1 cellular context compared by ENCODE assay signal in genomic region chr9:88481933-88482332, GRCh38.
TF ChIP-seq lines count a peak whose summit lies in the region.

No MANE protein-coding gene starts in this region.

TF ChIP-seq in A549, 52 proteins besides CTCF, POLR2A, EP300 and RAD21 (continued from another document):
- TF ChIP-seq FOSB (CRISPR knock-in tag; IDR thresholded peaks at IDR 0.05) (no peak), HEYL (CRISPR knock-in tag; IDR thresholded peaks at IDR 0.05) (no peak), RCOR1 (IDR thresholded peaks at IDR 0.05; ENCODE audit: low read depth, low read length) (no peak), FOSL2 (IDR thresholded peaks at IDR 0.05) (no peak), FOSL2 (CRISPR knock-in tag; IDR thresholded peaks at IDR 0.05) (no peak)
TF ChIP-seq in A549: peak in this region for 0.
